ENCODE assay signal across 1 cellular context in genomic region chr1:81547912-81548303, GRCh38.
TF ChIP-seq lines count a peak whose summit lies in the region.

No MANE protein-coding gene starts in this region.

TF ChIP-seq in H1, 55 proteins besides CTCF, POLR2A, EP300 and RAD21 (continued from another document):
- peak; percentile 7 for TF ChIP-seq CHD7 (IDR thresholded peaks at IDR 0.05; ENCODE audit: insufficient replicate concordance, low read length)
